24 cellular contexts compared by ENCODE assay signal in genomic region chr6:26186652-26187051, GRCh38.
DNase-seq lines count a peak whose midpoint lies in the region; ATAC-seq, FAIRE-seq and TF ChIP-seq lines count a peak whose summit lies in the region.
"Had no signal": no experiment of that assay in that cellular context is flagged by ENCODE, and none has a peak within 500 bp of the region (broad histone marks: within the 10 kb centered on the region; RNA-seq: fewer than 3 reads in every experiment).

No MANE protein-coding gene starts in this region.

- no peak overlapping the region; the same call in 1 of the 2 replicates for H3K9ac ChIP-seq in HUES64 (ENCODE audit: low read depth, low read length)
- H3K9ac ChIP-seq: parathyroid adenoma had no signal

- H3K27ac ChIP-seq in A673 (ENCODE audit: low read depth, low read length, poor library complexity, severe bottlenecking) = peak overlapping the region; percentile 87
- H3K27ac ChIP-seq in HUES64 (ENCODE audit: low read depth, low read length) = peak overlapping the region; percentile 98; the same call in 1 of the 2 replicates
- H3K27ac ChIP-seq: gastroesophageal sphincter, parathyroid adenoma, uterus had no signal

- peaks cover 64% of the 10 kb centered on the region for H3K4me1 Mint-ChIP-seq in activated CD4-positive, alpha-beta memory T cell treated with anti-CD3 and anti-CD28 coated beads, Interleukin-2, amount 10 ng/mL, durations not matched to agents 7 days and 5 days
- peaks cover 35% of the 10 kb centered on the region for H3K4me1 Mint-ChIP-seq in nephron

- H3K4me1 ChIP-seq in A673 (ENCODE audit: insufficient read depth, low read length, poor library complexity, severe bottlenecking) (peaks cover 13% of the 10 kb centered on the region), HUES64 (ENCODE audit: insufficient read depth, low read length) (peaks cover 34% of the 10 kb centered on the region)
- H3K4me1 ChIP-seq: uterus had no signal

- no peak overlapping the region for H3K4me3 ChIP-seq in A673 (ENCODE audit: low read depth, low read length, poor library complexity, severe bottlenecking)
- H3K4me3 ChIP-seq in HUES64 (ENCODE audit: low read length) = 0 out of 2 replicates have a peak overlapping the region, but pooled peaks have one; percentile 81
- H3K4me3 ChIP-seq: gastroesophageal sphincter, uterus had no signal

- no peak for FAIRE-seq in frontal cortex (lab: Jason Lieb, UNC)
- FAIRE-seq: D721Med, keratinocyte had no signal

- no peaks in the 10 kb centered on the region for H3K27me3 ChIP-seq in A673 (replicated peaks; ENCODE audit: insufficient read depth, low read depth, low read length, poor library complexity)
- H3K27me3 ChIP-seq in HUES64 (ENCODE audit: insufficient read depth, low read length) = no peaks in the 10 kb centered on the region
- H3K27me3 ChIP-seq: gastroesophageal sphincter, uterus had no signal

- H3K4me3 Mint-ChIP-seq in activated CD4-positive, alpha-beta memory T cell treated with anti-CD3 and anti-CD28 coated beads, Interleukin-2, amount 10 ng/mL, durations not matched to agents 7 days and 5 days = no peak overlapping the region
- H3K4me3 Mint-ChIP-seq in nephron = no peak overlapping the region
- H3K4me3 Mint-ChIP-seq: natural killer cell treated with Interleukin-12 subunit alpha and Interleukin-12 subunit beta and Interleukin-15 and Interleukin-18, amount 100 ng/mL, for 72 hours had no signal

- BruUV-seq in A673 (replicated peaks; lab: Mats Ljungman, UMichigan) = no TSS peak

- TF ChIP-seq CTCF in A673 (conservative IDR thresholded peaks at IDR 0.05; ENCODE audit: low read depth, low read length) (no peak), nephron (IDR thresholded peaks at IDR 0.05; ENCODE audit: unreplicated experiment in 3 of 3) (no peak)

- H3K36me3 Mint-ChIP-seq in activated CD4-positive, alpha-beta memory T cell treated with anti-CD3 and anti-CD28 coated beads, Interleukin-2, amount 10 ng/mL, durations not matched to agents 7 days and 5 days (ENCODE audit: low read depth) = no peaks in the 10 kb centered on the region
- no peaks in the 10 kb centered on the region for H3K36me3 Mint-ChIP-seq in nephron (ENCODE audit: low read depth)
- H3K36me3 Mint-ChIP-seq: natural killer cell treated with Interleukin-12 subunit alpha and Interleukin-12 subunit beta and Interleukin-15 and Interleukin-18, amount 100 ng/mL, for 72 hours had no signal

- H3K9me3 ChIP-seq in A673 (ENCODE audit: low read depth, low read length, poor library complexity, severe bottlenecking) (no peaks in the 10 kb centered on the region), HUES64 (ENCODE audit: insufficient read depth, low read depth, low read length) (no peaks in the 10 kb centered on the region)
- H3K9me3 ChIP-seq: gastroesophageal sphincter, uterus had no signal

- H3K36me3 ChIP-seq in A673 (ENCODE audit: insufficient read depth, low read length, poor library complexity, severe bottlenecking) (no peaks in the 10 kb centered on the region), HUES64 (ENCODE audit: insufficient read depth, low read length) (no peaks in the 10 kb centered on the region)
- H3K36me3 ChIP-seq: gastroesophageal sphincter, uterus had no signal

- CTCF ChIA-PET in A673 (lab: Charles Lee) = no interaction called here
- CTCF ChIA-PET in activated CD4-positive, alpha-beta memory T cell treated with anti-CD3 and anti-CD28 coated beads, Interleukin-2, amount 10 ng/mL, durations not matched to agents 7 days and 5 days (lab: Charles Lee) = interaction anchor here (0.6 to 3.2 kb wide), 4 partner anchors 11 to 1500 kb away, joined by 4 to 42 read pairs (median 5); a partner anchor contains a TSS

- H3K9me3 Mint-ChIP-seq in activated CD4-positive, alpha-beta memory T cell treated with anti-CD3 and anti-CD28 coated beads, Interleukin-2, amount 10 ng/mL, durations not matched to agents 7 days and 5 days = no peaks in the 10 kb centered on the region
- no peaks in the 10 kb centered on the region for H3K9me3 Mint-ChIP-seq in nephron
- H3K9me3 Mint-ChIP-seq: natural killer cell treated with Interleukin-12 subunit alpha and Interleukin-12 subunit beta and Interleukin-15 and Interleukin-18, amount 100 ng/mL, for 72 hours had no signal

- H3K27me3 Mint-ChIP-seq in activated CD4-positive, alpha-beta memory T cell treated with anti-CD3 and anti-CD28 coated beads, Interleukin-2, amount 10 ng/mL, durations not matched to agents 7 days and 5 days = no peaks in the 10 kb centered on the region
- H3K27me3 Mint-ChIP-seq in nephron (ENCODE audit: low read depth) = no peaks in the 10 kb centered on the region
- H3K27me3 Mint-ChIP-seq: natural killer cell treated with Interleukin-12 subunit alpha and Interleukin-12 subunit beta and Interleukin-15 and Interleukin-18, amount 100 ng/mL, for 72 hours had no signal

- peak overlapping the region; percentile 45 for H3K27ac Mint-ChIP-seq in activated CD4-positive, alpha-beta memory T cell treated with anti-CD3 and anti-CD28 coated beads, Interleukin-2, amount 10 ng/mL, durations not matched to agents 7 days and 5 days
- peak overlapping the region in 2 of 3 experiments; percentile 30 to 71 for H3K27ac Mint-ChIP-seq in nephron

- WGBS in HUES64 = 91% methylated on average over 7 of the region's 7 CpGs

- POLR2A ChIA-PET in A673 (lab: Charles Lee; ENCODE audit: low non-redundant PET) = interaction anchor here (0.6 kb wide), 1 partner anchor 86 kb away, joined by 6 read pairs; a partner anchor contains a TSS
- POLR2A ChIA-PET in activated CD4-positive, alpha-beta memory T cell treated with anti-CD3 and anti-CD28 coated beads, Interleukin-2, amount 10 ng/mL, durations not matched to agents 7 days and 5 days (lab: Charles Lee) = interaction anchor here (1.0 to 19.5 kb wide), 14 partner anchors 14 to 1706 kb away, joined by 4 to 1293 read pairs (median 68); partner anchors contain the start of gene HMGN4

- intact Hi-C loops in A673 (cut with micrococcal nuclease; ENCODE audit: unreplicated experiment) = no loop called here

- DNase-seq in A673 (ENCODE audit: low spot score) = no peak
- DNase-seq in activated CD4-positive, alpha-beta memory T cell treated with anti-CD3 and anti-CD28 coated beads, Interleukin-2, amount 10 ng/mL, durations not matched to agents 7 days and 5 days = no peak
- DNase-seq in frontal cortex (ENCODE audit: low spot score in 2 of 2) = no peak
- no peak for DNase-seq in SHP77 (lab: John Stamatoyannopoulos, UW)
- DNase-seq: activated CD4-positive, alpha-beta T cell treated with anti-CD3 and anti-CD28 coated beads, Interleukin-2, amount 50 U/mL, for 1 hour; activated gamma-delta T cell treated with Interleukin-2 at 50 U/mL for 16 hours; activated T-cell treated with anti-CD3 and anti-CD28 coated beads for 4 hours; anterior cingulate cortex; hypothalamus; NCI-H1436; NCI-H510A; NK-92 treated with Interleukin-12 subunit alpha and Interleukin-12 subunit beta, amount 100 ng/mL, for 24 hours; right cardiac atrium; stimulated activated CD4-positive, alpha-beta T cell treated with anti-CD3 and anti-CD28 coated beads, Interleukin-4, amount 100 ng/mL, for 1 hour; stimulated activated naive CD4-positive, alpha-beta T cell; uterus had no signal

- ATAC-seq in HG03342 (IDR thresholded peaks at IDR 0.05; ENCODE audit: unreplicated experiment) = no peak
- ATAC-seq: gastroesophageal sphincter; natural killer cell treated with Interleukin-12 subunit alpha and Interleukin-12 subunit beta and Interleukin-15 and Interleukin-18, amount 100 ng/mL, for 72 hours; right cardiac atrium had no signal
